In the genomic region with DNA sequence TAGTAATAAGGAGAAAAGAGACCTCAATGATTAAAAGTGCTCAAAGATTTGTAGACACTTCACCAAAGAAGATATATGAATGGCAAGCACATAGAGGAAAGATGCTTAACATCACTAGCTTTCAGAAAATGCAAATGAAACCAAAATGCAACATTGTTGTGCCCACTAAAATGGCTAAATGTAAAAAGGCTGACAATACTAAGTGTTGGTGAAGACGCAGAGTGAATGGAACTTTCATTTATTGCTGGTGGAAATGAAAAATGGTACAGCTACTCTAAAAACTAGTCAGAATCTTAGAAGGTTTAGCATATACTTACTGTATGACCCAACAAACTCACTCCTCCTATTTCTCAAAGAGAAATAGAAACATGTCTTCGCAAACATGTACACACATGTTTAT, we compare ENCODE assay signal across 8 cellular contexts.
"Had no signal": no experiment of that assay in that cellular context is flagged by ENCODE, and none has a peak within 500 bp of the region (broad histone marks: within the 10 kb centered on the region; RNA-seq: fewer than 3 reads in every experiment).

No MANE protein-coding gene starts in this region.

- H3K36me3 ChIP-seq: HAP-1 had no signal

- DNase-seq: GM23248, GOT3, H7, IMR-90, KBM-7 had no signal

- ATAC-seq: HCT116 had no signal

- H3K4me2 ChIP-seq: KMS-11 had no signal

- H3K4me1 ChIP-seq: HAP-1 had no signal

- H3K4me3 ChIP-seq: GM23248, HAP-1 had no signal

- H2AFZ ChIP-seq: GM23248 had no signal

- H3K9me3 ChIP-seq: HAP-1 had no signal

- H3K9ac ChIP-seq: GM23248, KMS-11 had no signal

- H3K27ac ChIP-seq: GM23248, KMS-11 had no signal
